Comparison of ENCODE assay signal across 18 cellular contexts in genomic region chr12:95709152-95709551, GRCh38.
DNase-seq lines count a peak whose midpoint lies in the region.
"Had no signal": no experiment of that assay in that cellular context is flagged by ENCODE, and none has a peak within 500 bp of the region (broad histone marks: within the 10 kb centered on the region; RNA-seq: fewer than 3 reads in every experiment).

No MANE protein-coding gene starts in this region.

- H2AFZ ChIP-seq in mesenchymal stem cell (ENCODE audit: low read depth, low read length), result no peak overlapping the region

- no peaks in the 10 kb centered on the region for H3K4me1 ChIP-seq in mesenchymal stem cell (ENCODE audit: control insufficient read depth, insufficient read depth, low read depth, low read length)

- peaks cover 5 to 16% of the 10 kb centered on the region in 2 experiments for H3K36me3 ChIP-seq in mesenchymal stem cell (ENCODE audit: control insufficient read depth in 1 of 2, insufficient read depth in 2 of 2, low read depth in 1 of 2, low read length in 2 of 2)

- 53% methylated on average over 1 of the region's 2 CpGs for WGBS in mesenchymal stem cell

- no peak overlapping the region for H3K4ac ChIP-seq in mesenchymal stem cell (ENCODE audit: low read depth in 1 of 2, low read length in 2 of 2)

- no peak overlapping the region for H4K91ac ChIP-seq in mesenchymal stem cell (ENCODE audit: low read length)

- H3K4me3 ChIP-seq in mesenchymal stem cell (ENCODE audit: insufficient read depth in 1 of 2, low read depth in 1 of 2, low read length in 2 of 2), result no peak overlapping the region
- H3K4me3 ChIP-seq: A549, SJSA1 had no signal

- no peak overlapping the region for H3K27ac ChIP-seq in mesenchymal stem cell (ENCODE audit: low read length, poor library complexity, severe bottlenecking)
- H3K27ac ChIP-seq: A549, SJSA1 had no signal

- peaks cover 4% of the 10 kb centered on the region for H3K79me1 ChIP-seq in mesenchymal stem cell (replicated peaks; ENCODE audit: low read length, poor library complexity, severe bottlenecking)

- H3K27me3 ChIP-seq in mesenchymal stem cell (ENCODE audit: control insufficient read depth in 1 of 2, insufficient read depth in 1 of 2, low read length in 2 of 2), result peaks cover 0 to 19% of the 10 kb centered on the region in 2 experiments
- H3K27me3 ChIP-seq: SJSA1 had no signal

- H4K8ac ChIP-seq in mesenchymal stem cell (ENCODE audit: low read length), result no peak overlapping the region

- H3K14ac ChIP-seq in mesenchymal stem cell (ENCODE audit: low read length in 2 of 2), result no peak overlapping the region

- H3K4me2 ChIP-seq in mesenchymal stem cell (ENCODE audit: low read length, poor library complexity, severe bottlenecking), result no peak overlapping the region
- H3K4me2 ChIP-seq: A549 had no signal

- no peak overlapping the region for H2BK15ac ChIP-seq in mesenchymal stem cell (ENCODE audit: low read depth, poor library complexity, severe bottlenecking)

- H2BK5ac ChIP-seq in mesenchymal stem cell (ENCODE audit: low read depth, low read length, poor library complexity, severe bottlenecking), result no peak overlapping the region

- no peak overlapping the region for H2AK5ac ChIP-seq in mesenchymal stem cell (ENCODE audit: low read length, severe bottlenecking)

- H3K9ac ChIP-seq in mesenchymal stem cell (ENCODE audit: low read length), result no peak overlapping the region

- no peak overlapping the region for H3K18ac ChIP-seq in mesenchymal stem cell (ENCODE audit: low read depth in 1 of 2, low read length in 2 of 2)

- H3K23ac ChIP-seq in mesenchymal stem cell (ENCODE audit: low read length in 2 of 2), result no peak overlapping the region

- no peaks in the 10 kb centered on the region for H3K9me3 ChIP-seq in mesenchymal stem cell (ENCODE audit: control insufficient read depth, low read length)
- H3K9me3 ChIP-seq: A549, SJSA1 had no signal

- no peak overlapping the region for H2BK120ac ChIP-seq in mesenchymal stem cell (ENCODE audit: low read depth, low read length)

- H2BK12ac ChIP-seq in mesenchymal stem cell (ENCODE audit: low read length in 2 of 2), result no peak overlapping the region

- peak; percentile 14 for DNase-seq in NCI-H2196 (lab: John Stamatoyannopoulos, UW; ENCODE audit: unreplicated experiment)
- DNase-seq in NCI-H2196 treated with DMSO at 0.1 percent for 48 hours (lab: John Stamatoyannopoulos, UW; ENCODE audit: unreplicated experiment), result no peak
- DNase-seq in DMS153 treated with DMSO at 0.1 percent for 48 hours (lab: John Stamatoyannopoulos, UW; ENCODE audit: unreplicated experiment), result peak; percentile 74
- DNase-seq in NCI-H526 treated with DMSO at 0.1 percent for 48 hours (lab: John Stamatoyannopoulos, UW), result peak; percentile 44
- peak; percentile 21 for DNase-seq in mesenchymal stem cell
- no peak for DNase-seq in COLO668 (lab: John Stamatoyannopoulos, UW; ENCODE audit: unreplicated experiment)
- no peak for DNase-seq in NCI-H2081 (lab: John Stamatoyannopoulos, UW)
- DNase-seq: DND-41, GOT3, HCEC 1CT, KG1, NCI-H1694, NCI-H2081 treated with DMSO at 0.1 percent for 48 hours, NCI-H446, NCI-H748 treated with DMSO at 0.1 percent for 48 hours, T1000 had no signal

Comparison
In these comparisons a context has a peak if more than half of its experiments do, and no peak if none do; other contexts are left out.
1. DNase-seq: peak in NCI-H2196 (single experiment), DMS153 treated with DMSO at 0.1 percent for 48 hours (single experiment), NCI-H526 treated with DMSO at 0.1 percent for 48 hours (single experiment) and mesenchymal stem cell (single experiment); none in NCI-H2196 treated with DMSO at 0.1 percent for 48 hours (single experiment), COLO668 (single experiment) and NCI-H2081 (0 of 2).